In the genomic region with DNA sequence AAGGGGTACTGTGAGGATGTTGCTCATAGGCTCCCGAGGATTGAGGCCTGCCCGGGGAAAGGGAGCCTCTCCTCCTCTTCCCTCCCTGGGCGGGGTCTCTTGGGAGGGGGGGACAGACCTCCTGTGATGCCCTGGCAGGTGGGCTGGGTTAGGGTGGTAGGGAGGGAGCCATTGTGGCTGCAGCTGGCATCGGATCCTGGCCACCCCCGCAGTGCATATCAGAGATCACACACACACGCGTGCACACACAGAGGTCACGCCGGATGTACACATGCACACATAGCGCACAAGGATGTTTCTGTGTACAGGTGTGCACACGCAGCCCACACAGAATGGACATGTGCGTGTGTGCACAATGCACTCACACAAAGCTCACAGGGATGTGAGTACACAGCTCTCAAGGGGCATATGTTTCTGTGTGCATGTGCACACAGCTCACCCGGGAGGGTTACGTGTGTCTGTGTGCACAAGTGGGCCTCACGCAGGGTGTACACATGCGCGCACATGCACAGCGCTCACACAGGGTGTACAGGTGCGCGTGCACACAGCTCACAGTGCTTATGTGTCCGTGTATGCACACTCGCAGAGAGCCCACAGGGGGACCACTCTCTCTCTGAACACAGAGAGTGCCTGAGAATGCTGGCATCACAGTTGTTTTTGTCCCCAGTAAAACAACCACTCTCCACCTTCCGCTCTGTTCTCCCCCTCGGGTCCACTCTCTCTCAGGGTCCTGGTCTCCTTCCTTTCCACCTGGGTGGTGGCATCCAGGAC, we compare ENCODE assay signal across 8 cellular contexts. TPM values are rescaled to one million over a fixed set of nuclear protein-coding genes. Genes with fewer than 3 reads are reported as not detected.
A peak's percentile ranks its signal among the peaks of the same experiment; 100 is the strongest.
DNase-seq lines count a peak whose midpoint lies in the region; ATAC-seq, FAIRE-seq and TF ChIP-seq lines count a peak whose summit lies in the region.

No MANE protein-coding gene starts in this region.

- H3K9me3 ChIP-seq in BE2C (no peaks in the 10 kb centered on the region), mucosa of descending colon (no peaks in the 10 kb centered on the region)

- no peaks in the 10 kb centered on the region for H3K36me3 ChIP-seq in BE2C
- H3K36me3 ChIP-seq in mucosa of descending colon (ENCODE audit: low read depth): no peaks in the 10 kb centered on the region

- no peaks in the 10 kb centered on the region for H3K27me3 ChIP-seq in BE2C

- no peaks in the 10 kb centered on the region for H3K9me3 Mint-ChIP-seq in activated naive CD8-positive, alpha-beta T cell treated with anti-CD3 and anti-CD28 coated beads, Interleukin-2, amount 50 U/mL, for 24 hours

- H3K4me3 Mint-ChIP-seq in activated naive CD8-positive, alpha-beta T cell treated with anti-CD3 and anti-CD28 coated beads, Interleukin-2, amount 50 U/mL, for 24 hours: peak overlapping the region; percentile 66

- TF ChIP-seq CTCF in BE2C (IDR thresholded peaks at IDR 0.05; ENCODE audit: low read depth, low read length) (no peak), mucosa of descending colon (IDR thresholded peaks at IDR 0.05) (no peak)

- peak; percentile 8 for ATAC-seq in HG02759 (IDR thresholded peaks at IDR 0.05; ENCODE audit: unreplicated experiment)
- peak; percentile 30 for ATAC-seq in activated naive CD8-positive, alpha-beta T cell treated with anti-CD3 and anti-CD28 coated beads, Interleukin-2, amount 50 U/mL, for 24 hours
- ATAC-seq in mucosa of descending colon: peak; percentile 1

- H3K4me3 ChIP-seq in BE2C (ENCODE audit: low read depth, low read length) (peak overlapping the region; percentile 48), mucosa of descending colon (no peak overlapping the region)

- no peak overlapping the region for H3K27ac Mint-ChIP-seq in activated naive CD8-positive, alpha-beta T cell treated with anti-CD3 and anti-CD28 coated beads, Interleukin-2, amount 50 U/mL, for 24 hours

- DNase-seq in BE2C (no peak), mucosa of descending colon (no peak), NCI-H524 (lab: John Stamatoyannopoulos, UW) (no peak), NCI-H1417 treated with DMSO at 0.1 percent for 48 hours (lab: John Stamatoyannopoulos, UW) (no peak), RCC 7860 (ENCODE audit: low spot score) (no peak)
- no peak for DNase-seq in activated naive CD8-positive, alpha-beta T cell treated with anti-CD3 and anti-CD28 coated beads, Interleukin-2, amount 50 U/mL, for 24 hours
- DNase-seq in stimulated activated CD4-positive, alpha-beta T cell treated with anti-CD3 and anti-CD28 coated beads, Interleukin-4, amount 100 ng/mL, for 24 hours: no peak

- peaks cover 19% of the 10 kb centered on the region for H3K27me3 Mint-ChIP-seq in activated naive CD8-positive, alpha-beta T cell treated with anti-CD3 and anti-CD28 coated beads, Interleukin-2, amount 50 U/mL, for 24 hours

- FAIRE-seq in RCC 7860 (lab: Jason Lieb, UNC): no peak

- H3K4me1 ChIP-seq in BE2C (no peaks in the 10 kb centered on the region), mucosa of descending colon (ENCODE audit: low read depth) (peaks cover 9% of the 10 kb centered on the region)

- intact Hi-C loops in mucosa of descending colon (cut with DNase I, micrococcal nuclease): no loop called here

- peaks cover 18% of the 10 kb centered on the region for H3K4me1 Mint-ChIP-seq in activated naive CD8-positive, alpha-beta T cell treated with anti-CD3 and anti-CD28 coated beads, Interleukin-2, amount 50 U/mL, for 24 hours

- H3K36me3 Mint-ChIP-seq in activated naive CD8-positive, alpha-beta T cell treated with anti-CD3 and anti-CD28 coated beads, Interleukin-2, amount 50 U/mL, for 24 hours (ENCODE audit: low read depth): no peaks in the 10 kb centered on the region

RNA-seq across cellular contexts. Expression of gene GJD3, which starts 2.4 kb away (rescaled TPM):
- 11.3 TPM for polyA plus RNA-seq in BE2C (2012; ENCODE audit: insufficient read depth, insufficient read length, low read depth)
- total RNA-seq in mucosa of descending colon: 1 to 10 TPM in 2 of 3 donors, under 1 TPM in 1; 0.81 to 1.4 (median 1.2) TPM

RNA-seq across cellular contexts. Expression of gene RARA, which starts 53.1 kb away (rescaled TPM):
- polyA plus RNA-seq in BE2C (2012; ENCODE audit: insufficient read depth, insufficient read length, low read depth): 141 TPM
- 10 to 100 TPM; 42.2 to 51.2 (median 49.6) TPM for total RNA-seq in mucosa of descending colon

RNA-seq across cellular contexts. Expression of gene TOP2A, which starts 55.6 kb away (rescaled TPM):
- polyA plus RNA-seq in BE2C (2012; ENCODE audit: insufficient read depth, insufficient read length, low read depth): 17.6 TPM
- total RNA-seq in mucosa of descending colon: 10 to 100 TPM in 2 of 3 donors, 1 to 10 TPM in 1; 6.9 to 50.1 (median 11.4) TPM
